ENCODE assay signal across 1 cellular context in the genomic region with DNA sequence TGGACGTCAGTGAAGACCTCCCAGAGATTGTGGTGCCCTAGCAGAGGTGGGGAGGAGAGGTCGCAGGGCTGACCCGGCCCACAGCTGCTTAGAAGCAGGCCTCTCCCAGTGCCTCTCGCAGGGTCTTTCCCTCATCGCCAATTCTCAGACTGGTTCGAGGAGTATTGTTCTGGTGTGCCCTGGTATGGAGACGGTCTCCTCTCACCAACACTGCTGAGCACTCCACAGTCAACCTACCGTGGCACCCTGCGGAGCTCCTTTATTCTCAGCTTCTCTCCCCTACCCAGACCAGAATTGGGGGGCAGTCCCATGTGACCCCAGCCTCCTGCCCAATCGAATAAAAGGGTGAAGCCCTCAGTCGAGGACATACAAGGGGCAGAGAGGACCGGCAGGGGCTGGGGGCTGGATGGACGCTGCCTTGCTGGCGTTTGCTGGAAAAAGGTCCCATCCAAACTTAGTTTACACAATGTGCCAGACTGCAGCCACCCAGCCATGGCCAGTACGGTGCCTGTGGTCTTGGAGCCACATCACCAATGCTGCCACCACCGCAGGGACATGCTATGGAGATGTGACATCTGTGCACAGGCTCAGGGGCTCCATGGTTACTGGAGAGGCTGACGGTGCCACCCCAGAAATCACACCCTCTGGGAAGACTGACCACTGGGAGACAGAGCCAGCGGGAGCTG.
TF ChIP-seq lines count a peak whose summit lies in the region.

No MANE protein-coding gene starts in this region.

TF ChIP-seq in H1, 55 proteins besides CTCF, POLR2A, EP300 and RAD21:
- TF ChIP-seq TEAD4 (IDR thresholded peaks at IDR 0.05; ENCODE audit: low read depth, low read length) = no peak
- no peak for TF ChIP-seq MAX (IDR thresholded peaks at IDR 0.05)
- no peak for TF ChIP-seq BACH1 (IDR thresholded peaks at IDR 0.05; ENCODE audit: low read length)
- TF ChIP-seq EZH2 (IDR thresholded peaks at IDR 0.05; ENCODE audit: low read depth, low read length, severe bottlenecking) = no peak
- TF ChIP-seq RBBP5 (IDR thresholded peaks at IDR 0.05; ENCODE audit: borderline replicate concordance, low read depth, low read length) = no peak
- TF ChIP-seq E2F6 (IDR thresholded peaks at IDR 0.05) = no peak
- TF ChIP-seq CHD7 (IDR thresholded peaks at IDR 0.05; ENCODE audit: insufficient replicate concordance, low read length) = no peak
- no peak for TF ChIP-seq HDAC6 (IDR thresholded peaks at IDR 0.05; ENCODE audit: low read depth, low read length)
- no peak for TF ChIP-seq POLR2AphosphoS5 (IDR thresholded peaks at IDR 0.05; ENCODE audit: low read depth, low read length)
- TF ChIP-seq CHD2 (IDR thresholded peaks at IDR 0.05; ENCODE audit: low read length) = no peak
- TF ChIP-seq NANOG (IDR thresholded peaks at IDR 0.05; ENCODE audit: insufficient read depth, low read depth, low read length, poor library complexity, severe bottlenecking) = no peak
